In the genomic region with DNA sequence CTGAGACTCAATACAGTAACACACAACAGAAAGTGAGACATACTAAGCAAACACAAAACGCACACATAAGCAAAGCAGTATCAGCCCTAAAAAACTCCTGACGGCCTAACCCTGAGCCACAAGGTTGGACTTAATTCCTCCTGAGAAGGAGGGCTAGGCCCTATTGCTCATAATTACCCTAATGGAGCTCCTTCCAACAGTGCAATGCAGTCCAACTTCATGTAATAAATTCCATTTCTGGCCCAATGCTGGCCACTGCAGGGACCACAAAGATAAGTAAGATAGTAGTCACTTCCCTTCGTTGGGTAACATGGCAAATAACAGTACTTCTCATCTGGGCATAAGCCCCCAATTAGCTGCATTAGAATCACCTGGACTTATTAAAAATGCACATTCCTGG, we compare ENCODE assay signal across 16 cellular contexts.
"Had no signal": no experiment of that assay in that cellular context is flagged by ENCODE, and none has a peak within 500 bp of the region (broad histone marks: within the 10 kb centered on the region; RNA-seq: fewer than 3 reads in every experiment).

No MANE protein-coding gene starts in this region.

- ATAC-seq: activated T-cell treated with anti-CD3 and anti-CD28 coated beads, Interleukin-2, amount 50 U/mL, for 72 hours; effector memory CD8-positive, alpha-beta T cell; lower lobe of right lung; pancreas; stimulated activated naive CD8-positive, alpha-beta T cell treated with anti-CD3 and anti-CD28 coated beads, Interleukin-15, Interleukin-2, amounts not matched to agents 100 U/mL and 50 U/mL, for 24 hours had no signal

- H3K4me3 Mint-ChIP-seq: activated CD4-positive, alpha-beta memory T cell treated with anti-CD3 and anti-CD28 coated beads for 36 hours; activated T-cell treated with anti-CD3 and anti-CD28 coated beads, Interleukin-2, amount 50 U/mL, for 72 hours; dendritic cell treated with granulocyte-macrophage colony-stimulating factor and Interleukin-4, amounts not matched to agents 40 ng/mL and 50 ng/mL, for 4 days; effector memory CD8-positive, alpha-beta T cell had no signal

- H3K9me3 ChIP-seq: lower lobe of right lung, pancreas, testis had no signal

- H3K27ac Mint-ChIP-seq: activated CD4-positive, alpha-beta memory T cell treated with anti-CD3 and anti-CD28 coated beads for 36 hours; activated T-cell treated with anti-CD3 and anti-CD28 coated beads, Interleukin-2, amount 50 U/mL, for 72 hours; dendritic cell treated with granulocyte-macrophage colony-stimulating factor and Interleukin-4, amounts not matched to agents 40 ng/mL and 50 ng/mL, for 4 days had no signal

- DNase-seq: activated CD4-positive, alpha-beta memory T cell treated with anti-CD3 and anti-CD28 coated beads for 36 hours; activated CD8-positive, alpha-beta memory T cell treated with anti-CD3 and anti-CD28 coated beads, Interleukin-2, amount 50 U/mL, for 4 hours; activated T-cell treated with anti-CD3 and anti-CD28 coated beads, Interleukin-2, amount 50 U/mL, for 72 hours; effector memory CD8-positive, alpha-beta T cell; lower lobe of right lung; naive B cell; pancreas; stimulated activated CD4-positive, alpha-beta T cell treated with anti-CD3 and anti-CD28 coated beads, Interleukin-4, amount 100 ng/mL, for 1 hour; stimulated activated CD8-positive, alpha-beta memory T cell treated with anti-CD3 and anti-CD28 coated beads, Interleukin-4, amount 100 ng/mL, for 48 hours; stimulated activated naive CD8-positive, alpha-beta T cell treated with anti-CD3 and anti-CD28 coated beads, Interleukin-15, Interleukin-2, amounts not matched to agents 100 U/mL and 50 U/mL, for 24 hours; T1000; testis had no signal

- H3K9me3 Mint-ChIP-seq: activated CD4-positive, alpha-beta memory T cell treated with anti-CD3 and anti-CD28 coated beads for 36 hours; brain; dendritic cell treated with granulocyte-macrophage colony-stimulating factor and Interleukin-4, amounts not matched to agents 40 ng/mL and 50 ng/mL, for 4 days; effector memory CD8-positive, alpha-beta T cell; naive B cell had no signal

- H3K4me3 ChIP-seq: lower lobe of right lung, pancreas, testis had no signal

- H3K27me3 ChIP-seq: pancreas, testis had no signal

- H3K36me3 ChIP-seq: pancreas had no signal

- H3K27ac ChIP-seq: epithelial cell of prostate, lower lobe of right lung, pancreas, testis, VCaP had no signal

- H3K27me3 Mint-ChIP-seq: activated CD4-positive, alpha-beta memory T cell treated with anti-CD3 and anti-CD28 coated beads for 36 hours; dendritic cell treated with granulocyte-macrophage colony-stimulating factor and Interleukin-4, amounts not matched to agents 40 ng/mL and 50 ng/mL, for 4 days; effector memory CD8-positive, alpha-beta T cell; naive B cell had no signal
